In the genomic region with DNA sequence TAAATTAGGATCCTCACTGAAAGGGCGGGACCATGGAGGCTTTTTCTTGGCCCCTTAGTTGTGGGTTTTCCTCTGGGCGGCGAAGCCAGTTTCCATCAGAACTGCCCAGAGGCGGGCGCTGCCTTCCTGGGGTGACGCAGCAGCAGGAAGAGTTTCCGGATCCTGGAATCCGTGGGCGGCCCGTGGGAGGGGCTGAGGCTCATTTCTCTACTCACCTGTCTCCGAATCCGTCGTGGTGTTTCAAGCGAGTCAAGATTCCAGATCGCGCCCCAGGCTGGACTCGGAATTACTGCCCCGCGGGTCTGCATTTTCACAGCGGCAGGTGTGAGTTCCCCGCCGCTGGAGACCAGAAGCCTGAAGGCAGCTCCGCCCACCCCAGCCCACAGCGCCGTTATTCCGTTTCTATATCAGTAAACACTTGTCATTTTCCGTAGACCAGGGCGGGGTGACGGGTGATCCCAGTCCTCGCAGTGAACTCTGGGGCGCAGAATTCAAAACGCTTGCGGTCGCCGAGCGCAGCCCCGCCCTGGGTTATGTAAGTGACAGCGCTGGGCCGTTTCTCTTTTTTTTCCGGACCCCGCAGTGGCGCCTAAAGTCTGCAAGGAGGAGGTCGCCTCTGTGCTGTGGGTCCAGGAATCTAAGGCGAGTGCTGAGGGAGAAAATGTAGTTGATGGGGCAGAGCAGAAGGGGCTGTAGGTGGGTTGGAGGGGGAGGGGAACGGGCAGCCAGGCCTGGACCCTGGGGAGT, we compare ENCODE assay signal across 1 cellular context.
A peak's percentile ranks its signal among the peaks of the same experiment; 100 is the strongest.
TF ChIP-seq lines count a peak whose summit lies in the region.

No MANE protein-coding gene starts in this region.

TF ChIP-seq in HepG2, 621 proteins besides CTCF, POLR2A, EP300 and RAD21 (continued from another document and continues in another):
- 0 out of 2 replicates have a peak, but pooled peaks have one; percentile 28 for TF ChIP-seq ZNF724P (CRISPR knock-in tag; IDR thresholded peaks at IDR 0.05; ENCODE audit: borderline replicate concordance)
- TF ChIP-seq PHF5A (CRISPR knock-in tag; IDR thresholded peaks at IDR 0.05; ENCODE audit: low read depth, unreplicated experiment): no peak
- TF ChIP-seq RFX5 (IDR thresholded peaks at IDR 0.05; ENCODE audit: low read depth, low read length): 0 out of 2 replicates have a peak, but pooled peaks have one; percentile 1
- TF ChIP-seq GTF3A (CRISPR knock-in tag; conservative IDR thresholded peaks at IDR 0.05): no peak
- no peak for TF ChIP-seq ZNF713 (CRISPR knock-in tag; IDR thresholded peaks at IDR 0.05)
- TF ChIP-seq, protein P1, sequence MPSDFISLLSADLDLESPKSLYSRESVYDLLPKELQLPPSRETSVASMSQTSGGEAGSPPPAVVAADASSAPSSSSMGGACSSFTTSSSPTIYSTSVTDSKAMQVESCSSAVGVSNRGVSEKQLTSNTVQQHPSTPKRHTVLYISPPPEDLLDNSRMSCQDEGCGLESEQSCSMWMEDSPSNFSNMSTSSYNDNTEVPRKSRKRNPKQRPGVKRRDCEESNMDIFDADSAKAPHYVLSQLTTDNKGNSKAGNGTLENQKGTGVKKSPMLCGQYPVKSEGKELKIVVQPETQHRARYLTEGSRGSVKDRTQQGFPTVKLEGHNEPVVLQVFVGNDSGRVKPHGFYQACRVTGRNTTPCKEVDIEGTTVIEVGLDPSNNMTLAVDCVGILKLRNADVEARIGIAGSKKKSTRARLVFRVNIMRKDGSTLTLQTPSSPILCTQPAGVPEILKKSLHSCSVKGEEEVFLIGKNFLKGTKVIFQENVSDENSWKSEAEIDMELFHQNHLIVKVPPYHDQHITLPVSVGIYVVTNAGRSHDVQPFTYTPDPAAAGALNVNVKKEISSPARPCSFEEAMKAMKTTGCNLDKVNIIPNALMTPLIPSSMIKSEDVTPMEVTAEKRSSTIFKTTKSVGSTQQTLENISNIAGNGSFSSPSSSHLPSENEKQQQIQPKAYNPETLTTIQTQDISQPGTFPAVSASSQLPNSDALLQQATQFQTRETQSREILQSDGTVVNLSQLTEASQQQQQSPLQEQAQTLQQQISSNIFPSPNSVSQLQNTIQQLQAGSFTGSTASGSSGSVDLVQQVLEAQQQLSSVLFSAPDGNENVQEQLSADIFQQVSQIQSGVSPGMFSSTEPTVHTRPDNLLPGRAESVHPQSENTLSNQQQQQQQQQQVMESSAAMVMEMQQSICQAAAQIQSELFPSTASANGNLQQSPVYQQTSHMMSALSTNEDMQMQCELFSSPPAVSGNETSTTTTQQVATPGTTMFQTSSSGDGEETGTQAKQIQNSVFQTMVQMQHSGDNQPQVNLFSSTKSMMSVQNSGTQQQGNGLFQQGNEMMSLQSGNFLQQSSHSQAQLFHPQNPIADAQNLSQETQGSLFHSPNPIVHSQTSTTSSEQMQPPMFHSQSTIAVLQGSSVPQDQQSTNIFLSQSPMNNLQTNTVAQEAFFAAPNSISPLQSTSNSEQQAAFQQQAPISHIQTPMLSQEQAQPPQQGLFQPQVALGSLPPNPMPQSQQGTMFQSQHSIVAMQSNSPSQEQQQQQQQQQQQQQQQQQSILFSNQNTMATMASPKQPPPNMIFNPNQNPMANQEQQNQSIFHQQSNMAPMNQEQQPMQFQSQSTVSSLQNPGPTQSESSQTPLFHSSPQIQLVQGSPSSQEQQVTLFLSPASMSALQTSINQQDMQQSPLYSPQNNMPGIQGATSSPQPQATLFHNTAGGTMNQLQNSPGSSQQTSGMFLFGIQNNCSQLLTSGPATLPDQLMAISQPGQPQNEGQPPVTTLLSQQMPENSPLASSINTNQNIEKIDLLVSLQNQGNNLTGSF (CRISPR knock-in tag; IDR thresholded peaks at IDR 0.05): no peak
- no peak for TF ChIP-seq ZMYM3 (CRISPR knock-in tag; IDR thresholded peaks at IDR 0.05)
- peak; percentile 79 for TF ChIP-seq HNRNPLL (IDR thresholded peaks at IDR 0.05; ENCODE audit: low read depth, low read length, poor library complexity, severe bottlenecking)
- no peak for TF ChIP-seq ZFP37 (CRISPR knock-in tag; IDR thresholded peaks at IDR 0.05; ENCODE audit: borderline replicate concordance)
- no peak for TF ChIP-seq EED (CRISPR knock-in tag; IDR thresholded peaks at IDR 0.05)
- no peak; the same call in 1 of the 2 replicates for TF ChIP-seq ZNF136 (CRISPR knock-in tag; IDR thresholded peaks at IDR 0.05; ENCODE audit: low read depth)
- peak; percentile 73; the same call in 1 of the 2 replicates for TF ChIP-seq ZSCAN31 (CRISPR knock-in tag; IDR thresholded peaks at IDR 0.05; ENCODE audit: low read depth)
- TF ChIP-seq, protein P2, sequence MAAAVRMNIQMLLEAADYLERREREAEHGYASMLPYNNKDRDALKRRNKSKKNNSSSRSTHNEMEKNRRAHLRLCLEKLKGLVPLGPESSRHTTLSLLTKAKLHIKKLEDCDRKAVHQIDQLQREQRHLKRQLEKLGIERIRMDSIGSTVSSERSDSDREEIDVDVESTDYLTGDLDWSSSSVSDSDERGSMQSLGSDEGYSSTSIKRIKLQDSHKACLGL (CRISPR knock-in tag; IDR thresholded peaks at IDR 0.05): no peak; the same call in 1 of the 2 replicates
- TF ChIP-seq MED1 (CRISPR knock-in tag; IDR thresholded peaks at IDR 0.05): peak; percentile 24; the same call in 1 of the 2 replicates
- TF ChIP-seq RELA (CRISPR knock-in tag; IDR thresholded peaks at IDR 0.05): no peak
- TF ChIP-seq, protein P3, sequence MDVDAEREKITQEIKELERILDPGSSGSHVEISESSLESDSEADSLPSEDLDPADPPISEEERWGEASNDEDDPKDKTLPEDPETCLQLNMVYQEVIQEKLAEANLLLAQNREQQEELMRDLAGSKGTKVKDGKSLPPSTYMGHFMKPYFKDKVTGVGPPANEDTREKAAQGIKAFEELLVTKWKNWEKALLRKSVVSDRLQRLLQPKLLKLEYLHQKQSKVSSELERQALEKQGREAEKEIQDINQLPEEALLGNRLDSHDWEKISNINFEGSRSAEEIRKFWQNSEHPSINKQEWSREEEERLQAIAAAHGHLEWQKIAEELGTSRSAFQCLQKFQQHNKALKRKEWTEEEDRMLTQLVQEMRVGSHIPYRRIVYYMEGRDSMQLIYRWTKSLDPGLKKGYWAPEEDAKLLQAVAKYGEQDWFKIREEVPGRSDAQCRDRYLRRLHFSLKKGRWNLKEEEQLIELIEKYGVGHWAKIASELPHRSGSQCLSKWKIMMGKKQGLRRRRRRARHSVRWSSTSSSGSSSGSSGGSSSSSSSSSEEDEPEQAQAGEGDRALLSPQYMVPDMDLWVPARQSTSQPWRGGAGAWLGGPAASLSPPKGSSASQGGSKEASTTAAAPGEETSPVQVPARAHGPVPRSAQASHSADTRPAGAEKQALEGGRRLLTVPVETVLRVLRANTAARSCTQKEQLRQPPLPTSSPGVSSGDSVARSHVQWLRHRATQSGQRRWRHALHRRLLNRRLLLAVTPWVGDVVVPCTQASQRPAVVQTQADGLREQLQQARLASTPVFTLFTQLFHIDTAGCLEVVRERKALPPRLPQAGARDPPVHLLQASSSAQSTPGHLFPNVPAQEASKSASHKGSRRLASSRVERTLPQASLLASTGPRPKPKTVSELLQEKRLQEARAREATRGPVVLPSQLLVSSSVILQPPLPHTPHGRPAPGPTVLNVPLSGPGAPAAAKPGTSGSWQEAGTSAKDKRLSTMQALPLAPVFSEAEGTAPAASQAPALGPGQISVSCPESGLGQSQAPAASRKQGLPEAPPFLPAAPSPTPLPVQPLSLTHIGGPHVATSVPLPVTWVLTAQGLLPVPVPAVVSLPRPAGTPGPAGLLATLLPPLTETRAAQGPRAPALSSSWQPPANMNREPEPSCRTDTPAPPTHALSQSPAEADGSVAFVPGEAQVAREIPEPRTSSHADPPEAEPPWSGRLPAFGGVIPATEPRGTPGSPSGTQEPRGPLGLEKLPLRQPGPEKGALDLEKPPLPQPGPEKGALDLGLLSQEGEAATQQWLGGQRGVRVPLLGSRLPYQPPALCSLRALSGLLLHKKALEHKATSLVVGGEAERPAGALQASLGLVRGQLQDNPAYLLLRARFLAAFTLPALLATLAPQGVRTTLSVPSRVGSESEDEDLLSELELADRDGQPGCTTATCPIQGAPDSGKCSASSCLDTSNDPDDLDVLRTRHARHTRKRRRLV (CRISPR knock-in tag; IDR thresholded peaks at IDR 0.05): peak; percentile 93
- TF ChIP-seq, protein P4, sequence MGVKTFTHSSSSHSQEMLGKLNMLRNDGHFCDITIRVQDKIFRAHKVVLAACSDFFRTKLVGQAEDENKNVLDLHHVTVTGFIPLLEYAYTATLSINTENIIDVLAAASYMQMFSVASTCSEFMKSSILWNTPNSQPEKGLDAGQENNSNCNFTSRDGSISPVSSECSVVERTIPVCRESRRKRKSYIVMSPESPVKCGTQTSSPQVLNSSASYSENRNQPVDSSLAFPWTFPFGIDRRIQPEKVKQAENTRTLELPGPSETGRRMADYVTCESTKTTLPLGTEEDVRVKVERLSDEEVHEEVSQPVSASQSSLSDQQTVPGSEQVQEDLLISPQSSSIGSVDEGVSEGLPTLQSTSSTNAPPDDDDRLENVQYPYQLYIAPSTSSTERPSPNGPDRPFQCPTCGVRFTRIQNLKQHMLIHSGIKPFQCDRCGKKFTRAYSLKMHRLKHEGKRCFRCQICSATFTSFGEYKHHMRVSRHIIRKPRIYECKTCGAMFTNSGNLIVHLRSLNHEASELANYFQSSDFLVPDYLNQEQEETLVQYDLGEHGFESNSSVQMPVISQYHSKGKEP (CRISPR knock-in tag; IDR thresholded peaks at IDR 0.05): no peak
- no peak for TF ChIP-seq ZNF75D (CRISPR knock-in tag; IDR thresholded peaks at IDR 0.05; ENCODE audit: borderline replicate concordance)
- TF ChIP-seq ZFYVE20 (CRISPR knock-in tag; IDR thresholded peaks at IDR 0.05; ENCODE audit: borderline replicate concordance, low read depth): no peak
- no peak for TF ChIP-seq ZBTB8A (CRISPR knock-in tag; IDR thresholded peaks at IDR 0.05; ENCODE audit: borderline replicate concordance, low read depth)
- TF ChIP-seq ZSCAN12 (CRISPR knock-in tag; IDR thresholded peaks at IDR 0.05): no peak
- TF ChIP-seq ARNT2 (CRISPR knock-in tag; IDR thresholded peaks at IDR 0.05; ENCODE audit: low read depth): 0 out of 2 replicates have a peak, but pooled peaks have one; percentile 40
- TF ChIP-seq, protein P5, sequence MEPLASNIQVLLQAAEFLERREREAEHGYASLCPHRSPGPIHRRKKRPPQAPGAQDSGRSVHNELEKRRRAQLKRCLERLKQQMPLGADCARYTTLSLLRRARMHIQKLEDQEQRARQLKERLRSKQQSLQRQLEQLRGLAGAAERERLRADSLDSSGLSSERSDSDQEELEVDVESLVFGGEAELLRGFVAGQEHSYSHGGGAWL (CRISPR knock-in tag; IDR thresholded peaks at IDR 0.05): no peak
- peak; percentile 71 for TF ChIP-seq ZNF605 (CRISPR knock-in tag; IDR thresholded peaks at IDR 0.05)
- TF ChIP-seq ZNF33A (CRISPR knock-in tag; IDR thresholded peaks at IDR 0.05; ENCODE audit: borderline replicate concordance): no peak
- TF ChIP-seq JUN (CRISPR knock-in tag; IDR thresholded peaks at IDR 0.05): peak; percentile 68
- no peak for TF ChIP-seq NR2F6 (IDR thresholded peaks at IDR 0.05)
- no peak for TF ChIP-seq NR2F6 (CRISPR knock-in tag; IDR thresholded peaks at IDR 0.05)
- TF ChIP-seq ZNF878 (CRISPR knock-in tag; IDR thresholded peaks at IDR 0.05): peak; percentile 86
- no peak for TF ChIP-seq NFE2L2 (IDR thresholded peaks at IDR 0.05; ENCODE audit: low read length)
- peak; percentile 56 for TF ChIP-seq TAF15 (IDR thresholded peaks at IDR 0.05; ENCODE audit: low read depth, low read length, poor library complexity, severe bottlenecking)
- TF ChIP-seq IKZF1 (IDR thresholded peaks at IDR 0.05): no peak
- no peak for TF ChIP-seq SMYD3 (CRISPR knock-in tag; IDR thresholded peaks at IDR 0.05)
- TF ChIP-seq, protein P6, sequence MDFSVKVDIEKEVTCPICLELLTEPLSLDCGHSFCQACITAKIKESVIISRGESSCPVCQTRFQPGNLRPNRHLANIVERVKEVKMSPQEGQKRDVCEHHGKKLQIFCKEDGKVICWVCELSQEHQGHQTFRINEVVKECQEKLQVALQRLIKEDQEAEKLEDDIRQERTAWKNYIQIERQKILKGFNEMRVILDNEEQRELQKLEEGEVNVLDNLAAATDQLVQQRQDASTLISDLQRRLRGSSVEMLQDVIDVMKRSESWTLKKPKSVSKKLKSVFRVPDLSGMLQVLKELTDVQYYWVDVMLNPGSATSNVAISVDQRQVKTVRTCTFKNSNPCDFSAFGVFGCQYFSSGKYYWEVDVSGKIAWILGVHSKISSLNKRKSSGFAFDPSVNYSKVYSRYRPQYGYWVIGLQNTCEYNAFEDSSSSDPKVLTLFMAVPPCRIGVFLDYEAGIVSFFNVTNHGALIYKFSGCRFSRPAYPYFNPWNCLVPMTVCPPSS (IDR thresholded peaks at IDR 0.05): no peak
- no peak for TF ChIP-seq KLF9 (CRISPR knock-in tag; IDR thresholded peaks at IDR 0.05; ENCODE audit: low read depth)
- TF ChIP-seq, protein P7, sequence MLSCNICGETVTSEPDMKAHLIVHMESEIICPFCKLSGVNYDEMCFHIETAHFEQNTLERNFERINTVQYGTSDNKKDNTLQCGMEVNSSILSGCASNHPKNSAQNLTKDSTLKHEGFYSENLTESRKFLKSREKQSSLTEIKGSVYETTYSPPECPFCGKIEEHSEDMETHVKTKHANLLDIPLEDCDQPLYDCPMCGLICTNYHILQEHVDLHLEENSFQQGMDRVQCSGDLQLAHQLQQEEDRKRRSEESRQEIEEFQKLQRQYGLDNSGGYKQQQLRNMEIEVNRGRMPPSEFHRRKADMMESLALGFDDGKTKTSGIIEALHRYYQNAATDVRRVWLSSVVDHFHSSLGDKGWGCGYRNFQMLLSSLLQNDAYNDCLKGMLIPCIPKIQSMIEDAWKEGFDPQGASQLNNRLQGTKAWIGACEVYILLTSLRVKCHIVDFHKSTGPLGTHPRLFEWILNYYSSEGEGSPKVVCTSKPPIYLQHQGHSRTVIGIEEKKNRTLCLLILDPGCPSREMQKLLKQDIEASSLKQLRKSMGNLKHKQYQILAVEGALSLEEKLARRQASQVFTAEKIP (CRISPR knock-in tag; IDR thresholded peaks at IDR 0.05; ENCODE audit: borderline replicate concordance): no peak
- peak; percentile 61; the same call in 1 of the 2 replicates for TF ChIP-seq MED13 (CRISPR knock-in tag; IDR thresholded peaks at IDR 0.05)
- TF ChIP-seq REL (CRISPR knock-in tag; conservative IDR thresholded peaks at IDR 0.05): peak; percentile 76; the same call in 1 of the 2 replicates
- TF ChIP-seq CC2D1A (CRISPR knock-in tag; IDR thresholded peaks at IDR 0.05): no peak
- no peak for TF ChIP-seq NONO (IDR thresholded peaks at IDR 0.05)
- peak; percentile 48; the same call in 1 of the 2 replicates for TF ChIP-seq NONO (CRISPR knock-in tag; conservative IDR thresholded peaks at IDR 0.05)
- peak; percentile 40; the same call in 1 of the 2 replicates for TF ChIP-seq ZFY (CRISPR knock-in tag; IDR thresholded peaks at IDR 0.05)
- peak; percentile 77; the same call in 1 of the 2 replicates for TF ChIP-seq KLF13 (CRISPR knock-in tag; IDR thresholded peaks at IDR 0.05)
- TF ChIP-seq ZNF703 (CRISPR knock-in tag; IDR thresholded peaks at IDR 0.05; ENCODE audit: borderline replicate concordance): 0 out of 2 replicates have a peak, but pooled peaks have one; percentile 52
- TF ChIP-seq CHD2 (IDR thresholded peaks at IDR 0.05; ENCODE audit: low read depth, low read length): no peak
- TF ChIP-seq HOXA5 (CRISPR knock-in tag; IDR thresholded peaks at IDR 0.05): no peak
- no peak for TF ChIP-seq IRX3 (CRISPR knock-in tag; IDR thresholded peaks at IDR 0.05; ENCODE audit: borderline replicate concordance, low read depth)
- TF ChIP-seq, protein P8, sequence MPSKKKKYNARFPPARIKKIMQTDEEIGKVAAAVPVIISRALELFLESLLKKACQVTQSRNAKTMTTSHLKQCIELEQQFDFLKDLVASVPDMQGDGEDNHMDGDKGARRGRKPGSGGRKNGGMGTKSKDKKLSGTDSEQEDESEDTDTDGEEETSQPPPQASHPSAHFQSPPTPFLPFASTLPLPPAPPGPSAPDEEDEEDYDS (CRISPR knock-in tag; IDR thresholded peaks at IDR 0.05): peak; percentile 74
- no peak for TF ChIP-seq NCOA5 (CRISPR knock-in tag; IDR thresholded peaks at IDR 0.05)
- peak; percentile 44 for TF ChIP-seq FOXA3 (CRISPR knock-in tag; IDR thresholded peaks at IDR 0.05)
- TF ChIP-seq CENPT (CRISPR knock-in tag; IDR thresholded peaks at IDR 0.05; ENCODE audit: low read depth): no peak
